ENCODE assay signal across 22 cellular contexts in the genomic region with DNA sequence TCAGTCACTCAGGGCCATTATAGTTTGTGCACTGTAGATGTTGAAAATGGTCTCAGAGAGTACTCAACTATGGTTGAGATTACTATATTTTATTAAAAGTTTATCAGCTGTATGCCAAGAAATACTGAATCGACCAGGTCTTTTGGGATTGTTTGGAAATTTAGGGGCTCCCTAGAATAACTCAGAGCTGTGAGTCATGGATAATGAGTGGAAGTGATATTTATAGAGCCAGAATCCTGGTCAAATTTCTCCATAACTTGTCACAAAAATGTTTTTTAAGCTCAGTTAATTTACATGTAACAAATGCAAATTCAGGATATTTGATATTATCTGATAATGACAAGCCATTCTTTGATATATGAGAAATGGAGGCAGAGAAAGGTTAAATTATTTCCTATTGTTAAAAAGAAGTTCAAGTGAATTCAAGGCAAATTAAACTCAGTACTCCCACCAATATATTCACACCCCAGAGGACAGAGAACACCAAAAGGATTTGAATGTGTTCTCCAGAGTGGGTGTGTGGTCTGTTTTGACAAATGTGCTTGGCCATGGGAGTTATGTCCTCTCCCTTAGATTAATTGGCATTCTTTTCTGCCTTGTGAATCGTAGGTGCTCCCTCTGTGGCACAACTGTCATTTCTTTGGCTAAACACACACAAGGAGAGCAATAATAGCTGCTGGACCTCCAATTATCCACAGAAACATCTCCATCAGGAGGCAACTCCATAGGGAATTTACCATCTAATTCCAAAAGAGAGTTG. TPM values are rescaled to one million over a fixed set of nuclear protein-coding genes. Genes with fewer than 3 reads are reported as not detected.
"Had no signal": no experiment of that assay in that cellular context is flagged by ENCODE, and none has a peak within 500 bp of the region (broad histone marks: within the 10 kb centered on the region; RNA-seq: fewer than 3 reads in every experiment).

No MANE protein-coding gene starts in this region.

- H3K36me3 Mint-ChIP-seq: activated naive CD8-positive, alpha-beta T cell treated with anti-CD3 and anti-CD28 coated beads for 36 hours had no signal

- H3K9me3 Mint-ChIP-seq: activated B cell treated with CpG ODN at 0.5 μM for 24 hours; activated T-cell treated with anti-CD3 and anti-CD28 coated beads, Interleukin-2, amount 50 U/mL, for 4 hours; activated T-helper 2 cell treated with anti-CD3 and anti-CD28 coated beads, Interferon-gamma antibody, Interleukin-2, Interleukin-4, amounts not matched to agents 10 μg/mL and 5 μg/mL and 100 μg/mL, durations not matched to agents 14 hours and 24 hours and 36 hours; neural crest cell had no signal

- DNase-seq: activated B cell treated with CpG ODN at 0.5 μM for 24 hours; activated CD4-positive, alpha-beta T cell treated with anti-CD3 and anti-CD28 coated beads for 36 hours; activated CD4-positive, alpha-beta T cell treated with anti-CD3 and anti-CD28 coated beads, Interleukin-2, amount 50 U/mL, for 4 hours; activated CD8-positive, alpha-beta memory T cell treated with anti-CD3 and anti-CD28 coated beads for 24 hours; activated CD8-positive, alpha-beta memory T cell treated with anti-CD3 and anti-CD28 coated beads, Interleukin-2, amount 50 U/mL, for 48 hours; activated naive CD4-positive, alpha-beta T cell; activated naive CD8-positive, alpha-beta T cell treated with anti-CD3 and anti-CD28 coated beads for 36 hours; activated T-cell treated with anti-CD3 and anti-CD28 coated beads, Interleukin-2, amount 50 U/mL, for 4 hours; amygdala; colonic mucosa; heart right ventricle; islet precursor cell; left cardiac atrium; naive B cell; stimulated activated CD4-positive, alpha-beta T cell treated with anti-CD3 and anti-CD28 coated beads, Interleukin-4, amount 100 ng/mL, for 4 hours; stimulated activated naive CD8-positive, alpha-beta T cell treated with anti-CD3 and anti-CD28 coated beads, Interleukin-15, Interleukin-2, amounts not matched to agents 100 U/mL and 50 U/mL, for 24 hours; T-helper 17 cell; tibial artery had no signal

- H3K9me3 ChIP-seq: colonic mucosa, esophagus muscularis mucosa, heart right ventricle, tibial artery had no signal

- H3K4me3 ChIP-seq: colonic mucosa, esophagus muscularis mucosa, heart right ventricle, tibial artery had no signal

- ATAC-seq: activated CD4-positive, alpha-beta T cell treated with anti-CD3 and anti-CD28 coated beads for 36 hours; activated T-cell treated with anti-CD3 and anti-CD28 coated beads, Interleukin-2, amount 50 U/mL, for 4 hours; left cardiac atrium; stimulated activated naive CD8-positive, alpha-beta T cell treated with anti-CD3 and anti-CD28 coated beads, Interleukin-15, Interleukin-2, amounts not matched to agents 100 U/mL and 50 U/mL, for 24 hours; T-helper 17 cell had no signal

- H3K27me3 ChIP-seq: colonic mucosa, esophagus muscularis mucosa, heart right ventricle, tibial artery had no signal

- H3K36me3 ChIP-seq: colonic mucosa, esophagus muscularis mucosa, heart right ventricle, tibial artery had no signal

- H3K27ac ChIP-seq: colonic mucosa, esophagus muscularis mucosa, tibial artery had no signal

- H3K27ac Mint-ChIP-seq: activated B cell treated with CpG ODN at 0.5 μM for 24 hours; activated CD4-positive, alpha-beta T cell treated with anti-CD3 and anti-CD28 coated beads for 36 hours; activated naive CD8-positive, alpha-beta T cell treated with anti-CD3 and anti-CD28 coated beads for 36 hours; activated T-helper 2 cell treated with anti-CD3 and anti-CD28 coated beads, Interferon-gamma antibody, Interleukin-2, Interleukin-4, amounts not matched to agents 10 μg/mL and 5 μg/mL and 100 μg/mL, durations not matched to agents 14 hours and 24 hours and 36 hours; progenitor cell of endocrine pancreas; T-helper 17 cell had no signal

- H3K4me1 ChIP-seq: tibial artery had no signal

RNA-seq across cellular contexts. Expression of a gene that starts 37.7 kb away (rescaled TPM):
- total RNA-seq: activated CD4-positive, alpha-beta T cell treated with anti-CD3 and anti-CD28 coated beads for 36 hours; activated T-helper 2 cell treated with anti-CD3 and anti-CD28 coated beads, Interferon-gamma antibody, Interleukin-2, Interleukin-4, amounts not matched to agents 10 μg/mL and 5 μg/mL and 100 μg/mL, durations not matched to agents 14 hours and 24 hours and 36 hours had no signal
